In the genomic region with DNA sequence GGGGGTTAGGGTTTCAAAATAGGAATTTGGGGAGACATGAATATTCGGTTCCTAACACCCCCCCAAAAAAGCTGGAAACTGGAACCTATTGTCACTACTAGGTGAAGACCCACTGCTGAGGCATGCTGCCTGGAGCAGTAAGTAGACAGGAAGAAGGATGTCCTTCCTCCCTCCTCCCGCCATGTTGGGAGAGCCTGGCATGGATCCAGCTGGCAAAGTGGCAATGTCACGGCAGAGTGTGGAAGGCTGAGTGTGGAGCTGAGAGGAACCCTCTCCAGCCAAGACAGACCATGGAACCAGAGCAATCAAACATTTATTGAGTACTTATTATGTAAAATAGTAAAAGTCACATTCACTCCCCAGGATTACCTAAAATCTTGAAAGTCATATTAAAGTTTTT, we compare ENCODE assay signal across 25 cellular contexts. TPM values are rescaled to one million over a fixed set of nuclear protein-coding genes. Genes with fewer than 3 reads are reported as not detected.
"Had no signal": no experiment of that assay in that cellular context is flagged by ENCODE, and none has a peak within 500 bp of the region (broad histone marks: within the 10 kb centered on the region; RNA-seq: fewer than 3 reads in every experiment).

No MANE protein-coding gene starts in this region.

- DNase-seq: dorsolateral prefrontal cortex; effector CD8-positive, alpha-beta T cell; hypothalamus; kidney glomerular epithelial cell; natural killer cell; posterior cingulate gyrus; small intestine; stimulated activated CD4-positive, alpha-beta T cell treated with anti-CD3 and anti-CD28 coated beads, Interleukin-2, amount 100 ng/mL, for 48 hours; stimulated activated naive CD4-positive, alpha-beta T cell treated with Interleukin-2 at 50 U/mL for 16 hours; trophoblast cell had no signal

- H3K4me3 ChIP-seq: coronary artery, dorsolateral prefrontal cortex, heart left ventricle had no signal

- H3K27ac Mint-ChIP-seq: mesothelial cell of epicardium, natural killer cell had no signal

- H3K9me3 ChIP-seq: heart left ventricle had no signal

- H3K4me3 Mint-ChIP-seq: mesothelial cell of epicardium, natural killer cell, neural crest cell had no signal

- ATAC-seq: heart left ventricle, left lobe of liver, natural killer cell had no signal

- H3K36me3 Mint-ChIP-seq: natural killer cell had no signal

- H3K27me3 ChIP-seq: dorsolateral prefrontal cortex, heart left ventricle had no signal

- H3K36me3 ChIP-seq: heart left ventricle had no signal

- H3K27ac ChIP-seq: coronary artery, dorsolateral prefrontal cortex, heart left ventricle had no signal

RNA-seq across cellular contexts. Expression of a gene that starts 49.0 kb away (rescaled TPM):
- total RNA-seq: fibroblast of lung, frontal cortex, glomerular endothelial cell, heart left ventricle, left lobe of liver, lower leg skin, mesothelial cell of epicardium, mucosa of gallbladder, myocyte, natural killer cell, neural crest cell, osteocyte, pulmonary artery endothelial cell, urinary bladder had no signal
- polyA plus RNA-seq: esophagus, fibroblast of lung, heart left ventricle, small intestine, urinary bladder had no signal
